22 cellular contexts compared by ENCODE assay signal in genomic region chr17:27895940-27896535, GRCh38.
"Had no signal": no experiment of that assay in that cellular context is flagged by ENCODE, and none has a peak within 500 bp of the region (broad histone marks: within the 10 kb centered on the region; RNA-seq: fewer than 3 reads in every experiment).

No MANE protein-coding gene starts in this region.

- H3K9ac ChIP-seq: KMS-11 had no signal

- H3K27ac ChIP-seq: brain microvascular endothelial cell, KMS-11 had no signal

- H3K36me3 Mint-ChIP-seq: activated naive CD4-positive, alpha-beta T cell treated with anti-CD3 and anti-CD28 coated beads, Interleukin-2, amount 50 U/mL, for 24 hours had no signal

- H3K4me2 ChIP-seq: KMS-11 had no signal

- FAIRE-seq: astrocyte, RCC 7860 had no signal

- H3K36me3 ChIP-seq: brain microvascular endothelial cell had no signal

- H3K4me3 Mint-ChIP-seq: activated CD8-positive, alpha-beta T cell treated with anti-CD3 and anti-CD28 coated beads, Interleukin-2, amount 10 ng/mL, durations not matched to agents 7 days and 5 days; activated naive CD4-positive, alpha-beta T cell treated with anti-CD3 and anti-CD28 coated beads, Interleukin-2, amount 50 U/mL, for 24 hours; T-helper 1 cell treated with Interleukin-12 subunit alpha and Interleukin-12 subunit beta and Interleukin-4 antibody, amounts not matched to agents 30 μg/mL and 1 μg/mL, for 36 hours had no signal

- H3K27ac Mint-ChIP-seq: activated CD8-positive, alpha-beta T cell treated with anti-CD3 and anti-CD28 coated beads, Interleukin-2, amount 10 ng/mL, durations not matched to agents 7 days and 5 days; activated naive CD4-positive, alpha-beta T cell treated with anti-CD3 and anti-CD28 coated beads, Interleukin-2, amount 50 U/mL, for 24 hours; T-helper 1 cell treated with Interleukin-12 subunit alpha and Interleukin-12 subunit beta and Interleukin-4 antibody, amounts not matched to agents 30 μg/mL and 1 μg/mL, for 36 hours had no signal

- ATAC-seq: activated CD8-positive, alpha-beta T cell treated with anti-CD3 and anti-CD28 coated beads, Interleukin-2, amount 10 ng/mL, durations not matched to agents 7 days and 5 days; PC-3 had no signal

- H3K9me3 Mint-ChIP-seq: activated naive CD4-positive, alpha-beta T cell treated with anti-CD3 and anti-CD28 coated beads, Interleukin-2, amount 50 U/mL, for 24 hours; T-helper 1 cell treated with Interleukin-12 subunit alpha and Interleukin-12 subunit beta and Interleukin-4 antibody, amounts not matched to agents 30 μg/mL and 1 μg/mL, for 36 hours had no signal

- DNase-seq: activated CD4-positive, alpha-beta T cell treated with anti-CD3 and anti-CD28 coated beads for 48 hours; activated CD4-positive, alpha-beta T cell treated with anti-CD3 and anti-CD28 coated beads, Interleukin-2, amount 50 U/mL, for 4 hours; activated CD4-positive, CD25-positive, alpha-beta regulatory T cell treated with anti-CD3 and anti-CD28 coated beads, Interleukin-2, amount 50 U/mL, for 72 hours; activated CD8-positive, alpha-beta memory T cell treated with anti-CD3 and anti-CD28 coated beads, Interleukin-2, amount 50 U/mL, for 48 hours; activated CD8-positive, alpha-beta T cell treated with anti-CD3 and anti-CD28 coated beads, Interleukin-2, amount 10 ng/mL, durations not matched to agents 7 days and 5 days; activated T-cell treated with anti-CD3 and anti-CD28 coated beads, Interleukin-2, amount 50 U/mL, for 1 hour; amniotic stem cell; brain microvascular endothelial cell; NCI-H1092; NCI-H1417 treated with DMSO at 0.1 percent for 48 hours; NCI-H1694; NCI-H2029 treated with DMSO at 0.1 percent for 48 hours; NCI-H345; NCI-H510A; NK-92 treated with Interleukin-12 subunit alpha and Interleukin-12 subunit beta, amount 100 ng/mL, for 24 hours; PC-3; SHP77 treated with DMSO at 0.1 percent for 48 hours had no signal
